Comparison of ENCODE assay signal across 27 cellular contexts in the genomic region with DNA sequence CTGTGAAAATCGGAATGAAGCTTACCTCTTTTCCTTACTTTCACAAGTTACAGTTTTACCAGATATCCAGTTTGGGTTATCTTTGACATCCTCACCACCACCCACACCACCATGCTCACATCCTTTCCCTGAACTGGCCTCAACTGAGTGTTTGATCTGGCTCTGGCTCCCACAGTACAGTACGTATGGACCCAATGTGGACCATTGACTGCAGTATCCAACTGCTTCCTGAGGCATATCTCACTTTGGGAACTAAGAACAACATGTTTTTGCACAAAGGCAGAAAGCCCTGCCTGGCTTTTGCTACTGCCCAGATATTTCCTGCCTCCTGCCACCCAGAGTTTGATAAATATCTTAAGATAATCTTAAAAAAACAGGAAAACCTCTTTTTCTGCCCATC.
"Had no signal": no experiment of that assay in that cellular context is flagged by ENCODE, and none has a peak within 500 bp of the region (broad histone marks: within the 10 kb centered on the region; RNA-seq: fewer than 3 reads in every experiment).

No MANE protein-coding gene starts in this region.

- H3K4me1 Mint-ChIP-seq: activated CD4-positive, alpha-beta T cell treated with anti-CD3 and anti-CD28 coated beads, Interleukin-2, amount 10 ng/mL, durations not matched to agents 24 days and 14 days; activated T-helper 17 cell treated with anti-CD3 and anti-CD28 coated beads, Interleukin-2, amount 50 U/mL, for 72 hours; endodermal cell; naive thymus-derived CD4-positive, alpha-beta T cell; neural crest cell; stimulated activated naive B cell treated with anti-CD40 and anti-IgM and Interleukin-4, amounts not matched to agents 10 μg/mL and 1 μg/mL and 100 μg/mL, for 72 hours had no signal

- H3K27me3 Mint-ChIP-seq: activated CD4-positive, alpha-beta memory T cell treated with anti-CD3 and anti-CD28 coated beads for 36 hours; activated CD4-positive, alpha-beta T cell treated with anti-CD3 and anti-CD28 coated beads, Interleukin-2, amount 10 ng/mL, durations not matched to agents 24 days and 14 days; activated T-helper 17 cell treated with anti-CD3 and anti-CD28 coated beads, Interleukin-2, amount 50 U/mL, for 72 hours; naive thymus-derived CD4-positive, alpha-beta T cell; stimulated activated naive B cell treated with anti-CD40 and anti-IgM and Interleukin-4, amounts not matched to agents 10 μg/mL and 1 μg/mL and 100 μg/mL, for 72 hours had no signal

- ATAC-seq: activated T-cell treated with anti-CD3 and anti-CD28 coated beads, Interleukin-2, amount 50 U/mL, for 4 hours; activated T-helper 17 cell treated with anti-CD3 and anti-CD28 coated beads, Interleukin-2, amount 50 U/mL, for 72 hours; left ventricle myocardium superior; naive thymus-derived CD4-positive, alpha-beta T cell; stimulated activated naive B cell treated with anti-CD40 and anti-IgM and Interleukin-4, amounts not matched to agents 10 μg/mL and 1 μg/mL and 100 μg/mL, for 72 hours had no signal

- H3K36me3 Mint-ChIP-seq: activated CD4-positive, alpha-beta memory T cell treated with anti-CD3 and anti-CD28 coated beads for 36 hours; stimulated activated naive B cell treated with anti-CD40 and anti-IgM and Interleukin-4, amounts not matched to agents 10 μg/mL and 1 μg/mL and 100 μg/mL, for 72 hours had no signal

- H3K4me3 Mint-ChIP-seq: activated CD4-positive, alpha-beta memory T cell treated with anti-CD3 and anti-CD28 coated beads for 36 hours; activated CD4-positive, alpha-beta T cell treated with anti-CD3 and anti-CD28 coated beads, Interleukin-2, amount 10 ng/mL, durations not matched to agents 24 days and 14 days; activated T-cell treated with anti-CD3 and anti-CD28 coated beads, Interleukin-2, amount 50 U/mL, for 4 hours; activated T-helper 17 cell treated with anti-CD3 and anti-CD28 coated beads, Interleukin-2, amount 50 U/mL, for 72 hours; endodermal cell; naive thymus-derived CD4-positive, alpha-beta T cell; neural crest cell; stimulated activated naive B cell treated with anti-CD40 and anti-IgM and Interleukin-4, amounts not matched to agents 10 μg/mL and 1 μg/mL and 100 μg/mL, for 72 hours; T-helper 1 cell treated with Interleukin-12 subunit alpha and Interleukin-12 subunit beta and Interleukin-4 antibody, amounts not matched to agents 30 μg/mL and 1 μg/mL, for 36 hours had no signal

- H3K27ac ChIP-seq: epithelial cell of prostate, esophagus squamous epithelium, parathyroid adenoma, right atrium auricular region, stomach, thyroid gland, upper lobe of left lung had no signal

- H3K79me2 ChIP-seq: parathyroid adenoma had no signal

- H3K4me2 ChIP-seq: smooth muscle cell had no signal

- H3K9me3 Mint-ChIP-seq: activated T-helper 17 cell treated with anti-CD3 and anti-CD28 coated beads, Interleukin-2, amount 50 U/mL, for 72 hours; endodermal cell; neural crest cell had no signal

- H3K9ac ChIP-seq: parathyroid adenoma had no signal

- H3K4me1 ChIP-seq: esophagus squamous epithelium, parathyroid adenoma, right atrium auricular region, stomach, thyroid gland, upper lobe of left lung had no signal

- H3K27ac Mint-ChIP-seq: activated CD4-positive, alpha-beta memory T cell treated with anti-CD3 and anti-CD28 coated beads for 36 hours; activated CD4-positive, alpha-beta T cell treated with anti-CD3 and anti-CD28 coated beads, Interleukin-2, amount 10 ng/mL, durations not matched to agents 24 days and 14 days; activated T-helper 17 cell treated with anti-CD3 and anti-CD28 coated beads, Interleukin-2, amount 50 U/mL, for 72 hours; endodermal cell; naive thymus-derived CD4-positive, alpha-beta T cell; stimulated activated naive B cell treated with anti-CD40 and anti-IgM and Interleukin-4, amounts not matched to agents 10 μg/mL and 1 μg/mL and 100 μg/mL, for 72 hours; T-helper 1 cell treated with Interleukin-12 subunit alpha and Interleukin-12 subunit beta and Interleukin-4 antibody, amounts not matched to agents 30 μg/mL and 1 μg/mL, for 36 hours had no signal

- H2AFZ ChIP-seq: parathyroid adenoma had no signal

- H3K9me3 ChIP-seq: esophagus squamous epithelium, right atrium auricular region, thyroid gland, upper lobe of left lung had no signal

- H3K27me3 ChIP-seq: esophagus squamous epithelium, right atrium auricular region, stomach, thyroid gland, upper lobe of left lung had no signal

- H3K4me3 ChIP-seq: esophagus squamous epithelium, right atrium auricular region, smooth muscle cell, stomach, thyroid gland, upper lobe of left lung had no signal

- H3K36me3 ChIP-seq: esophagus squamous epithelium, right atrium auricular region, stomach, thyroid gland, upper lobe of left lung had no signal

- DNase-seq: activated CD4-positive, alpha-beta memory T cell treated with anti-CD3 and anti-CD28 coated beads for 36 hours; activated CD4-positive, alpha-beta T cell treated with anti-CD3 and anti-CD28 coated beads, Interleukin-2, amount 10 ng/mL, durations not matched to agents 24 days and 14 days; activated CD4-positive, CD25-positive, alpha-beta regulatory T cell treated with anti-CD3 and anti-CD28 coated beads, Interleukin-2, amount 50 U/mL, for 72 hours; activated gamma-delta T cell treated with Interleukin-2 at 50 U/mL for 16 hours; activated naive CD4-positive, alpha-beta T cell treated with anti-CD3 and anti-CD28 coated beads, Interleukin-2, amount 50 U/mL, for 16 hours; activated T-cell treated with anti-CD3 and anti-CD28 coated beads, Interleukin-2, amount 50 U/mL, for 4 hours; central memory CD4-positive, alpha-beta T cell; endodermal cell; esophagus squamous epithelium; foreskin melanocyte; left ventricle myocardium superior; midbrain; naive thymus-derived CD4-positive, alpha-beta T cell; occipital lobe; stimulated activated CD4-positive, alpha-beta T cell treated with anti-CD3 and anti-CD28 coated beads, Interleukin-1b, Interleukin-23, amount 100 ng/mL, for 48 hours; stimulated activated naive B cell treated with anti-CD40 and anti-IgM and Interleukin-4, amounts not matched to agents 10 μg/mL and 1 μg/mL and 100 μg/mL, for 72 hours; stomach; T-helper 9 cell; thyroid gland; upper lobe of left lung had no signal
